ENCODE assay signal across 15 cellular contexts in the genomic region with DNA sequence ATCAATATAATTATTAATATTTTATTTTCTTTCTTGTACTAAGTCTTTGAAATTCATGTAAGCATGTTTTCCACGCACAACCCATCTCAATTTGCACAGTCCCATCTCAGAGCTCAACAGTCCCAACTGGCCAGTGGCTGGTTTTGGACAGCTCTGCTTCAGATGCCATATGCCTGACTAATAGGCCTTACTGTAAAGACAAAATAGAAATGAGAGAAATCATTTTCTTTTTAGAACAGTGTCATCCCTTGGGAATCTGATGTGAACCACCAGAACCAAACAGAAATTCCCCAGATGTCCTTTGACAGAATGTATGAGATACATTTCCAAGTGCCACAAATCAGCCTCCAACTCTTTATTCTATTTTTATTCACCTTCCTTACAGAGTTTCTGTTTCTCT.
A peak's percentile ranks its signal among the peaks of the same experiment; 100 is the strongest.
DNase-seq lines count a peak whose midpoint lies in the region; ATAC-seq and TF ChIP-seq lines count a peak whose summit lies in the region.
"Had no signal": no experiment of that assay in that cellular context is flagged by ENCODE, and none has a peak within 500 bp of the region (broad histone marks: within the 10 kb centered on the region; RNA-seq: fewer than 3 reads in every experiment).

No MANE protein-coding gene starts in this region.

- DNase-seq in AG10803 (ENCODE audit: low read depth) (peak; percentile 92), HCEC 1CT (peak; percentile 86), astrocyte of the spinal cord (ENCODE audit: low read depth, low spot score) (peak; percentile 79), memory B cell (ENCODE audit: low spot score in 2 of 2) (no peak), NCI-H345 (lab: John Stamatoyannopoulos, UW) (no peak), GM10266 (ENCODE audit: extremely low spot score) (no peak), germinal center (ENCODE audit: low spot score) (no peak)
- DNase-seq: activated CD4-positive, CD25-positive, alpha-beta regulatory T cell treated with anti-CD3 and anti-CD28 coated beads, Interleukin-2, amount 50 U/mL, for 72 hours; aorta; gastrocnemius medialis; mucosa of descending colon; NCI-H1436; T-helper 1 cell; upper lobe of right lung had no signal

- in situ Hi-C loops in astrocyte of the spinal cord (cut with HindIII; ENCODE audit: low sequenced_read_pairs), result no loop called here

- H3K4me1 Mint-ChIP-seq in memory B cell, result peaks cover 2% of the 10 kb centered on the region

- H3K4me3 ChIP-seq in AG10803 (ENCODE audit: low read length), result no peak overlapping the region
- no peak overlapping the region for H3K4me3 ChIP-seq in astrocyte of the spinal cord (ENCODE audit: low read depth, low read length)
- H3K4me3 ChIP-seq: gastrocnemius medialis, mucosa of descending colon, upper lobe of right lung had no signal

- no peak for TF ChIP-seq CTCF in AG10803 (conservative IDR thresholded peaks at IDR 0.05; ENCODE audit: low read length)
- no peak for TF ChIP-seq CTCF in astrocyte of the spinal cord (IDR thresholded peaks at IDR 0.05; ENCODE audit: low read depth, low read length)
- TF ChIP-seq CTCF in GM10266 (IDR thresholded peaks at IDR 0.05; ENCODE audit: control insufficient read depth, insufficient read depth, low read depth, missing control alignments), result no peak

- peak overlapping the region; percentile 36 for H3K27ac Mint-ChIP-seq in memory B cell

- H3K27me3 Mint-ChIP-seq in memory B cell, result no peaks in the 10 kb centered on the region

- H3K4me3 Mint-ChIP-seq in memory B cell, result no peak overlapping the region

- H3K36me3 Mint-ChIP-seq in memory B cell, result peaks cover 36% of the 10 kb centered on the region

- ATAC-seq in memory B cell (ENCODE audit: low read depth) (no peak), GM19452 (IDR thresholded peaks at IDR 0.05; ENCODE audit: unreplicated experiment) (no peak)
- ATAC-seq: gastrocnemius medialis, mucosa of descending colon, upper lobe of right lung had no signal

- no peaks in the 10 kb centered on the region for H3K9me3 Mint-ChIP-seq in memory B cell

Comparison
In these comparisons a context has a peak if more than half of its experiments do, and no peak if none do; other contexts are left out.
1. DNase-seq: peak in AG10803 (single experiment), HCEC 1CT (single experiment) and astrocyte of the spinal cord (single experiment); none in memory B cell (0 of 2), NCI-H345 (single experiment), GM10266 (single experiment) and germinal center (single experiment).